ENCODE assay signal across 8 cellular contexts in genomic region chr6:151389640-151390275, GRCh38. TPM values are rescaled to one million over a fixed set of nuclear protein-coding genes. Genes with fewer than 3 reads are reported as not detected.
DNase-seq lines count a peak whose midpoint lies in the region; ATAC-seq and TF ChIP-seq lines count a peak whose summit lies in the region.

No MANE protein-coding gene starts in this region.

- H3K4me1 Mint-ChIP-seq in CD14-positive monocyte: peaks cover 53% of the 10 kb centered on the region
- H3K4me1 Mint-ChIP-seq in activated T-cell treated with anti-CD3 and anti-CD28 coated beads, Interleukin-2, amount 50 U/mL, for 72 hours (ENCODE audit: low read depth): peaks cover 56% of the 10 kb centered on the region
- peaks cover 26 to 48% (median 37%) of the 10 kb centered on the region in 3 donors for H3K4me1 Mint-ChIP-seq in naive B cell

- H3K27me3 Mint-ChIP-seq in CD14-positive monocyte (ENCODE audit: low read depth in 3 of 3) (no peaks in the 10 kb centered on the region), naive B cell (no peaks in the 10 kb centered on the region)
- no peaks in the 10 kb centered on the region for H3K27me3 Mint-ChIP-seq in activated T-cell treated with anti-CD3 and anti-CD28 coated beads, Interleukin-2, amount 50 U/mL, for 72 hours (ENCODE audit: low read depth)

- H3K27ac Mint-ChIP-seq in CD14-positive monocyte (peak overlapping the region; percentile 88 to 96 (median 93)), naive B cell (peak overlapping the region; percentile 96 to 98 (median 98))
- H3K27ac Mint-ChIP-seq in activated T-cell treated with anti-CD3 and anti-CD28 coated beads, Interleukin-2, amount 50 U/mL, for 72 hours: peak overlapping the region; percentile 98

- H3K4me3 ChIP-seq in fibroblast of pulmonary artery (replicated peaks; ENCODE audit: low read depth, low read length): peak overlapping the region; percentile 78

- H3K9me3 Mint-ChIP-seq in CD14-positive monocyte (no peaks in the 10 kb centered on the region), naive B cell (no peaks in the 10 kb centered on the region)
- H3K9me3 Mint-ChIP-seq in activated T-cell treated with anti-CD3 and anti-CD28 coated beads, Interleukin-2, amount 50 U/mL, for 72 hours: no peaks in the 10 kb centered on the region

- DNase-seq in CD14-positive monocyte (ENCODE audit: low spot score) (peak; percentile 50), NCI-H226 (peak; percentile 42), fibroblast of pulmonary artery (ENCODE audit: low read depth) (peak; percentile 77), naive B cell (no peak)
- DNase-seq in activated T-cell treated with anti-CD3 and anti-CD28 coated beads, Interleukin-2, amount 50 U/mL, for 72 hours: no peak
- no peak for DNase-seq in activated effector memory CD4-positive, alpha-beta T cell treated with Interleukin-2 at 50 U/mL for 16 hours

- H3K36me3 Mint-ChIP-seq in CD14-positive monocyte (peaks cover 0 to 13% of the 10 kb centered on the region in 2 donors), naive B cell (no peaks in the 10 kb centered on the region)
- peaks cover 8% of the 10 kb centered on the region in 2 donors for H3K36me3 Mint-ChIP-seq in activated T-cell treated with anti-CD3 and anti-CD28 coated beads, Interleukin-2, amount 50 U/mL, for 72 hours (ENCODE audit: insufficient read depth in 2 of 2)

- peak; percentile 51 for ATAC-seq in GM18861 (IDR thresholded peaks at IDR 0.05; ENCODE audit: unreplicated experiment)
- ATAC-seq in HG03039 (IDR thresholded peaks at IDR 0.05; ENCODE audit: unreplicated experiment): peak; percentile 69
- ATAC-seq in activated T-cell treated with anti-CD3 and anti-CD28 coated beads, Interleukin-2, amount 50 U/mL, for 72 hours (replicated peaks in 1 of 2): peak; percentile 74 to 76
- ATAC-seq in naive B cell (ENCODE audit: low read depth in 2 of 2): peak; percentile 68 to 69

- H3K4me3 Mint-ChIP-seq in CD14-positive monocyte: peak overlapping the region; percentile 82 to 94
- H3K4me3 Mint-ChIP-seq in activated T-cell treated with anti-CD3 and anti-CD28 coated beads, Interleukin-2, amount 50 U/mL, for 72 hours: peak overlapping the region; percentile 93 to 99
- peak overlapping the region; percentile 90 to 98 (median 94) for H3K4me3 Mint-ChIP-seq in naive B cell

- intact Hi-C loops in CD14-positive monocyte (cut with micrococcal nuclease): loop anchor here (2.0 to 10.0 kb wide), 4 partner anchors 63 to 1585 kb away; partner anchors contain the start of gene RMND1 (in 2 of the 2)

- TF ChIP-seq CTCF in CD14-positive monocyte (IDR thresholded peaks at IDR 0.05) (no peak), fibroblast of pulmonary artery (IDR thresholded peaks at IDR 0.05; ENCODE audit: low read length, missing control alignments) (no peak)

RNA-seq across cellular contexts. Expression of gene ZBTB2, which starts 1.6 kb away (rescaled TPM):
- polyA plus RNA-seq in CD14-positive monocyte (1 to 10 TPM; 7.2 to 9.6 TPM), naive B cell (ENCODE audit: low read depth in 6 of 6) (10 to 100 TPM; 11.6 to 22.7 (median 14.5) TPM)
- 10 to 100 TPM; 24.3 to 27.7 TPM for total RNA-seq in activated T-cell treated with anti-CD3 and anti-CD28 coated beads, Interleukin-2, amount 50 U/mL, for 72 hours

Comparison
In these comparisons a context has a peak if more than half of its experiments do, and no peak if none do; other contexts are left out.
1. DNase-seq: peak in CD14-positive monocyte (single experiment), NCI-H226 (single experiment) and fibroblast of pulmonary artery (single experiment); none in activated T-cell treated with anti-CD3 and anti-CD28 coated beads, Interleukin-2, amount 50 U/mL, for 72 hours (0 of 2), naive B cell (single experiment) and activated effector memory CD4-positive, alpha-beta T cell treated with Interleukin-2 at 50 U/mL for 16 hours (single experiment).
2. Peak in every context shown above with its lines, with median percentiles within 50 percentile points of each other: H3K27ac Mint-ChIP-seq, H3K4me3 Mint-ChIP-seq and ATAC-seq.